In the genomic region with DNA sequence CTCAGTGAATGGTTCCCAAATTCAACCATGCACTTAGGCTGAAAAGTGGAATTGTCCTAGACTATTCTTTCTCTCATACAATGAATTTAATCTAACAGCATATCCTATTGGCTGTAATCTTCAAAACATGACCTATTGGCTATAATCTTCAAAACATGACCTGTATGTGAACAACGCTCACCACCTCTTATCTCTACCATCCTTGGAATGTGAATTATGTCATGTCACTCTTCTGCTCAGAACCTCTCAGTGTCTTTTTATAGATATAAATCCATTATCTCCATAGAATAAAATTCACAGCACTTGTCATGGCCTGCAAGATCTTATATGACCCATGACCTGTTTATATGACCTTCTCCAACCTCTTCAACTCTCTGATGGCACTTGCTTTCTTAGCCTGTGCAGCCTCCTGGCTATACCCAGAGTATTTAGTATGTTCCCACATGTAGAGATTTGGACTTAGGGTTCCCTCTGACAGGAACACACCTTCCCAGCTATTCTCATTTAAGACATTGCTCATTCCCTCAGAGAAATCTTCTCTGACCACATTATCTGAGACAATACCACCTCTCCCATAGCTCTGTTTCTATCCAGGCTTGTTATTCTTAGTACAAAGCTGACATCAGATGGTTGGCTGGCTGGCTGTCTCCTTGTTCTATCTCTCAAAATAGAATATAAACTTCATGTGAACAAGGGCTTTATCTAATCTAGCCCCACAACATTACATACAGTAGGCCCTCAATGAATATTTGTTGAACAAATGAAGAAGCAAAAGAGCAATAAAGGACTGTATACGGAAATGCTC, we compare ENCODE assay signal across 27 cellular contexts.
DNase-seq lines count a peak whose midpoint lies in the region; ATAC-seq, FAIRE-seq and TF ChIP-seq lines count a peak whose summit lies in the region.
"Had no signal": no experiment of that assay in that cellular context is flagged by ENCODE, and none has a peak within 500 bp of the region (broad histone marks: within the 10 kb centered on the region; RNA-seq: fewer than 3 reads in every experiment).

No MANE protein-coding gene starts in this region.

- H3K9me3 Mint-ChIP-seq in astrocyte (ENCODE audit: unreplicated experiment) = peaks cover 2% of the 10 kb centered on the region
- peaks cover 10% of the 10 kb centered on the region for H3K9me3 Mint-ChIP-seq in stimulated activated effector memory CD8-positive, alpha-beta T cell treated with anti-CD3 and anti-CD28 coated beads, Interleukin-12 subunit alpha, Interleukin-12 subunit beta, amount 100 ng/mL, for 72 hours
- H3K9me3 Mint-ChIP-seq in effector memory CD8-positive, alpha-beta T cell = peaks cover 3 to 15% of the 10 kb centered on the region in 2 donors

- in situ Hi-C loops in GM23248 (cut with MboI) = no loop called here

- no peak overlapping the region for H3K4me3 Mint-ChIP-seq in astrocyte (ENCODE audit: unreplicated experiment)
- H3K4me3 Mint-ChIP-seq in stimulated activated effector memory CD8-positive, alpha-beta T cell treated with anti-CD3 and anti-CD28 coated beads, Interleukin-12 subunit alpha, Interleukin-12 subunit beta, amount 100 ng/mL, for 72 hours = no peak overlapping the region
- H3K4me3 Mint-ChIP-seq in effector memory CD8-positive, alpha-beta T cell = no peak overlapping the region
- H3K4me3 Mint-ChIP-seq: activated CD4-positive, alpha-beta memory T cell treated with anti-CD3 and anti-CD28 coated beads for 36 hours; activated naive CD8-positive, alpha-beta T cell; CD4-positive, CD25-positive, alpha-beta regulatory T cell; neural crest cell; stimulated activated naive B cell treated with anti-CD40 and anti-IgM and Interleukin-4, amounts not matched to agents 10 μg/mL and 1 μg/mL and 100 μg/mL, for 72 hours had no signal

- DNase-seq in GM23248 = peak; percentile 4
- peak; percentile 16 for DNase-seq in astrocyte (ENCODE audit: low read depth)
- no peak for DNase-seq in left ventricle myocardium superior
- peak; percentile 9 for DNase-seq in superior temporal gyrus (ENCODE audit: extremely low spot score)
- DNase-seq in BE2C = no peak
- no peak for DNase-seq in stimulated activated effector memory CD8-positive, alpha-beta T cell treated with anti-CD3 and anti-CD28 coated beads, Interleukin-12 subunit alpha, Interleukin-12 subunit beta, amount 100 ng/mL, for 72 hours (ENCODE audit: low spot score in 2 of 2)
- no peak for DNase-seq in effector memory CD8-positive, alpha-beta T cell
- DNase-seq: activated CD4-positive, alpha-beta memory T cell treated with anti-CD3 and anti-CD28 coated beads for 36 hours; CD4-positive, CD25-positive, alpha-beta regulatory T cell; cerebellar nuclear complex; mammary epithelial cell; NCI-H1092; NCI-H1930; NCI-H526; pancreas; right lobe of liver; stimulated activated CD4-positive, alpha-beta T cell treated with anti-CD3 and anti-CD28 coated beads, Interleukin-4, amount 100 ng/mL, for 4 hours; stimulated activated naive B cell treated with anti-CD40 and anti-IgM and Interleukin-4, amounts not matched to agents 10 μg/mL and 1 μg/mL and 100 μg/mL, for 72 hours had no signal

- no peaks in the 10 kb centered on the region for H3K9me3 ChIP-seq in GM23248 (ENCODE audit: low read depth)
- H3K9me3 ChIP-seq in astrocyte (ENCODE audit: insufficient read depth, low read depth, low read length) = no peaks in the 10 kb centered on the region
- H3K9me3 ChIP-seq in BE2C = no peaks in the 10 kb centered on the region
- H3K9me3 ChIP-seq: pancreas, right lobe of liver, SJSA1, suprapubic skin had no signal

- H3K27ac Mint-ChIP-seq in astrocyte (ENCODE audit: unreplicated experiment) = no peak overlapping the region
- no peak overlapping the region for H3K27ac Mint-ChIP-seq in stimulated activated effector memory CD8-positive, alpha-beta T cell treated with anti-CD3 and anti-CD28 coated beads, Interleukin-12 subunit alpha, Interleukin-12 subunit beta, amount 100 ng/mL, for 72 hours
- no peak overlapping the region for H3K27ac Mint-ChIP-seq in effector memory CD8-positive, alpha-beta T cell
- H3K27ac Mint-ChIP-seq: activated CD4-positive, alpha-beta memory T cell treated with anti-CD3 and anti-CD28 coated beads for 36 hours; activated naive CD8-positive, alpha-beta T cell; stimulated activated naive B cell treated with anti-CD40 and anti-IgM and Interleukin-4, amounts not matched to agents 10 μg/mL and 1 μg/mL and 100 μg/mL, for 72 hours had no signal

- no peak overlapping the region for H3K4me3 ChIP-seq in GM23248
- H3K4me3 ChIP-seq in astrocyte (ENCODE audit: insufficient read depth, low read depth, low read length) = no peak overlapping the region
- no peak overlapping the region for H3K4me3 ChIP-seq in BE2C (ENCODE audit: low read depth, low read length)
- H3K4me3 ChIP-seq: ascending aorta, GM12878, pancreas, right lobe of liver, SJSA1, suprapubic skin had no signal

- no peaks in the 10 kb centered on the region for H3K36me3 Mint-ChIP-seq in astrocyte (ENCODE audit: low read depth, unreplicated experiment)
- H3K36me3 Mint-ChIP-seq in stimulated activated effector memory CD8-positive, alpha-beta T cell treated with anti-CD3 and anti-CD28 coated beads, Interleukin-12 subunit alpha, Interleukin-12 subunit beta, amount 100 ng/mL, for 72 hours = no peaks in the 10 kb centered on the region
- no peaks in the 10 kb centered on the region for H3K36me3 Mint-ChIP-seq in effector memory CD8-positive, alpha-beta T cell (ENCODE audit: insufficient read depth)
- H3K36me3 Mint-ChIP-seq: CD4-positive, CD25-positive, alpha-beta regulatory T cell had no signal

- H3K27ac ChIP-seq in GM23248 (no peak overlapping the region), astrocyte (ENCODE audit: low read depth, low read length) (no peak overlapping the region)
- H3K27ac ChIP-seq: ascending aorta, pancreas, right lobe of liver, SJSA1, suprapubic skin had no signal

- H3K36me3 ChIP-seq in GM23248 (ENCODE audit: low read depth) = no peaks in the 10 kb centered on the region
- H3K36me3 ChIP-seq in astrocyte (ENCODE audit: insufficient read depth, low read length) = no peaks in the 10 kb centered on the region
- no peaks in the 10 kb centered on the region for H3K36me3 ChIP-seq in BE2C
- H3K36me3 ChIP-seq: ascending aorta, pancreas, right lobe of liver, SJSA1, suprapubic skin had no signal

- TF ChIP-seq CTCF in astrocyte (IDR thresholded peaks at IDR 0.05; ENCODE audit: insufficient read depth, low read depth, low read length) (no peak), BE2C (IDR thresholded peaks at IDR 0.05; ENCODE audit: low read depth, low read length) (no peak)

- no peak overlapping the region for H2AFZ ChIP-seq in GM23248
- no peak overlapping the region for H2AFZ ChIP-seq in astrocyte (ENCODE audit: low read depth, low read length)

- H3K9ac ChIP-seq in GM23248 (no peak overlapping the region), astrocyte (ENCODE audit: low read length) (no peak overlapping the region)

- peaks cover 3% of the 10 kb centered on the region for H3K4me1 Mint-ChIP-seq in astrocyte (ENCODE audit: low read depth, unreplicated experiment)
- peaks cover 8% of the 10 kb centered on the region for H3K4me1 Mint-ChIP-seq in stimulated activated effector memory CD8-positive, alpha-beta T cell treated with anti-CD3 and anti-CD28 coated beads, Interleukin-12 subunit alpha, Interleukin-12 subunit beta, amount 100 ng/mL, for 72 hours
- H3K4me1 Mint-ChIP-seq in effector memory CD8-positive, alpha-beta T cell (ENCODE audit: low read depth in 2 of 2) = no peaks in the 10 kb centered on the region
- H3K4me1 Mint-ChIP-seq: neural crest cell; stimulated activated naive B cell treated with anti-CD40 and anti-IgM and Interleukin-4, amounts not matched to agents 10 μg/mL and 1 μg/mL and 100 μg/mL, for 72 hours had no signal

- intact Hi-C loops in left ventricle myocardium superior (cut with micrococcal nuclease) = no loop called here

- no peaks in the 10 kb centered on the region for H3K27me3 ChIP-seq in GM23248 (replicated peaks; ENCODE audit: insufficient read depth)
- no peaks in the 10 kb centered on the region for H3K27me3 ChIP-seq in astrocyte (ENCODE audit: insufficient read depth, low read length)
- H3K27me3 ChIP-seq in BE2C = peaks cover 4% of the 10 kb centered on the region; the same call in 1 of the 2 replicates
- H3K27me3 ChIP-seq: ascending aorta, pancreas, right lobe of liver, SJSA1, suprapubic skin had no signal

- WGBS in GM23248 (ENCODE audit: low coverage in 1 of 2, low lambda C conversion rate in 2 of 2, missing lambda C conversion rate in 2 of 2), 2 experiments = 91 to 92% methylated on average over 2 of the region's 2 CpGs

- H3F3A ChIP-seq in GM23248 (ENCODE audit: insufficient read depth) = peaks cover 6% of the 10 kb centered on the region

- peak; percentile 98 for ATAC-seq in left ventricle myocardium superior
- ATAC-seq in stimulated activated effector memory CD8-positive, alpha-beta T cell treated with anti-CD3 and anti-CD28 coated beads, Interleukin-12 subunit alpha, Interleukin-12 subunit beta, amount 100 ng/mL, for 72 hours = no peak
- no peak for ATAC-seq in effector memory CD8-positive, alpha-beta T cell (replicated peaks)
- ATAC-seq: GM12878; HepG2; pancreas; right lobe of liver; stimulated activated naive B cell treated with anti-CD40 and anti-IgM and Interleukin-4, amounts not matched to agents 10 μg/mL and 1 μg/mL and 100 μg/mL, for 72 hours had no signal

- H3K4me1 ChIP-seq in GM23248 (ENCODE audit: insufficient read depth) (peaks cover 20% of the 10 kb centered on the region), astrocyte (ENCODE audit: insufficient read depth, low read length) (peaks cover 10% of the 10 kb centered on the region), BE2C (no peaks in the 10 kb centered on the region)
- H3K4me1 ChIP-seq: ascending aorta, pancreas, right lobe of liver, suprapubic skin had no signal

- H3K79me2 ChIP-seq in GM23248 (ENCODE audit: insufficient read depth) (no peaks in the 10 kb centered on the region), astrocyte (ENCODE audit: insufficient read depth, low read length) (no peaks in the 10 kb centered on the region)

- no peaks in the 10 kb centered on the region for H3K27me3 Mint-ChIP-seq in astrocyte (ENCODE audit: low read depth, unreplicated experiment)
- no peaks in the 10 kb centered on the region for H3K27me3 Mint-ChIP-seq in effector memory CD8-positive, alpha-beta T cell
- H3K27me3 Mint-ChIP-seq: activated CD4-positive, alpha-beta memory T cell treated with anti-CD3 and anti-CD28 coated beads for 36 hours; activated naive CD8-positive, alpha-beta T cell; CD4-positive, CD25-positive, alpha-beta regulatory T cell had no signal

- H3K4me2 ChIP-seq in GM23248 (ENCODE audit: unreplicated experiment) = no peak overlapping the region
- H3K4me2 ChIP-seq in astrocyte (ENCODE audit: low read length) = no peak overlapping the region

- no peaks in the 10 kb centered on the region for H3K9me2 ChIP-seq in GM23248 (ENCODE audit: insufficient read depth)

- FAIRE-seq in astrocyte (lab: Jason Lieb, UNC) = no peak
- FAIRE-seq: endothelial cell of umbilical vein, GM12878, HepG2, pancreas, RCC 7860 had no signal

- H4K20me1 ChIP-seq in GM23248 (ENCODE audit: insufficient read depth) = no peaks in the 10 kb centered on the region
- no peaks in the 10 kb centered on the region for H4K20me1 ChIP-seq in astrocyte (ENCODE audit: insufficient read depth, low read length)

Comparison
In these comparisons a context has a peak if more than half of its experiments do, and no peak if none do; other contexts are left out.
1. DNase-seq: peak in GM23248 (single experiment), astrocyte (single experiment) and superior temporal gyrus (single experiment); none in left ventricle myocardium superior (single experiment), BE2C (single experiment), stimulated activated effector memory CD8-positive, alpha-beta T cell treated with anti-CD3 and anti-CD28 coated beads, Interleukin-12 subunit alpha, Interleukin-12 subunit beta, amount 100 ng/mL, for 72 hours (0 of 2) and effector memory CD8-positive, alpha-beta T cell (0 of 3).